ENCODE assay signal across 15 cellular contexts in genomic region chr4:94508256-94508655, GRCh38. TPM values are rescaled to one million over a fixed set of nuclear protein-coding genes. Genes with fewer than 3 reads are reported as not detected.
DNase-seq lines count a peak whose midpoint lies in the region; ATAC-seq, FAIRE-seq and TF ChIP-seq lines count a peak whose summit lies in the region.
"Had no signal": no experiment of that assay in that cellular context is flagged by ENCODE, and none has a peak within 500 bp of the region (broad histone marks: within the 10 kb centered on the region; RNA-seq: fewer than 3 reads in every experiment).

No MANE protein-coding gene starts in this region.

- DNase-seq in A549 (ENCODE audit: low read depth in 1 of 2, low spot score in 1 of 2) (no peak), ascending aorta (ENCODE audit: low spot score in 2 of 2) (no peak), fibroblast of villous mesenchyme (ENCODE audit: low read depth) (peak; percentile 65), NCI-H187 (lab: John Stamatoyannopoulos, UW) (no peak)
- no peak for DNase-seq in activated CD4-positive, alpha-beta memory T cell treated with anti-CD3 and anti-CD28 coated beads, Interleukin-2, amount 10 ng/mL, durations not matched to agents 7 days and 5 days
- DNase-seq: CD8-positive, alpha-beta T cell; dorsolateral prefrontal cortex; MM.1S; naive B cell; NCI-H82; stimulated activated CD4-positive, alpha-beta T cell treated with anti-CD3 and anti-CD28 coated beads, Interleukin-4, amount 100 ng/mL, for 1 hour had no signal

- H3K4me3 ChIP-seq in A549 = no peak overlapping the region
- H3K4me3 ChIP-seq in ascending aorta = peak overlapping the region in 1 of 2 donors; percentile 3
- no peak overlapping the region for H3K4me3 ChIP-seq in fibroblast of villous mesenchyme (ENCODE audit: low read depth, low read length)
- H3K4me3 ChIP-seq: dorsolateral prefrontal cortex had no signal

- TF ChIP-seq CTCF in A549 (IDR thresholded peaks at IDR 0.05) (no peak), ascending aorta (IDR thresholded peaks at IDR 0.05) (no peak), fibroblast of villous mesenchyme (IDR thresholded peaks at IDR 0.05; ENCODE audit: insufficient read depth, low read depth, low read length) (no peak), nephron (IDR thresholded peaks at IDR 0.05; ENCODE audit: unreplicated experiment in 3 of 3) (no peak)

- H3K27me3 Mint-ChIP-seq in nephron (ENCODE audit: low read depth) = no peaks in the 10 kb centered on the region
- H3K27me3 Mint-ChIP-seq in activated CD4-positive, alpha-beta memory T cell treated with anti-CD3 and anti-CD28 coated beads, Interleukin-2, amount 10 ng/mL, durations not matched to agents 7 days and 5 days = no peaks in the 10 kb centered on the region
- H3K27me3 Mint-ChIP-seq: naive B cell had no signal

- peaks cover 23% of the 10 kb centered on the region for H3K4me1 Mint-ChIP-seq in nephron
- H3K4me1 Mint-ChIP-seq in activated CD4-positive, alpha-beta memory T cell treated with anti-CD3 and anti-CD28 coated beads, Interleukin-2, amount 10 ng/mL, durations not matched to agents 7 days and 5 days = peaks cover 7% of the 10 kb centered on the region

- H3K4me3 Mint-ChIP-seq in nephron = no peak overlapping the region
- no peak overlapping the region for H3K4me3 Mint-ChIP-seq in activated CD4-positive, alpha-beta memory T cell treated with anti-CD3 and anti-CD28 coated beads, Interleukin-2, amount 10 ng/mL, durations not matched to agents 7 days and 5 days
- H3K4me3 Mint-ChIP-seq: CD8-positive, alpha-beta T cell; naive B cell had no signal

- POLR2A ChIA-PET in A549 (lab: Yijun Ruan, JAX) = no interaction called here
- POLR2A ChIA-PET in activated CD4-positive, alpha-beta memory T cell treated with anti-CD3 and anti-CD28 coated beads, Interleukin-2, amount 10 ng/mL, durations not matched to agents 7 days and 5 days (lab: Charles Lee) = no interaction called here

- H3K36me3 ChIP-seq in ascending aorta = no peaks in the 10 kb centered on the region

- peaks cover 17% of the 10 kb centered on the region for H3K36me3 Mint-ChIP-seq in nephron (ENCODE audit: low read depth)
- no peaks in the 10 kb centered on the region for H3K36me3 Mint-ChIP-seq in activated CD4-positive, alpha-beta memory T cell treated with anti-CD3 and anti-CD28 coated beads, Interleukin-2, amount 10 ng/mL, durations not matched to agents 7 days and 5 days (ENCODE audit: low read depth)

- CTCF ChIA-PET in A549 (lab: Yijun Ruan, JAX) = no interaction called here
- CTCF ChIA-PET in activated CD4-positive, alpha-beta memory T cell treated with anti-CD3 and anti-CD28 coated beads, Interleukin-2, amount 10 ng/mL, durations not matched to agents 7 days and 5 days (lab: Charles Lee) = no interaction called here

- WGBS in A549 (ENCODE audit: missing lambda C conversion rate) = 38% methylated on average over 1 of the region's 1 CpG

- TF ChIP-seq RAD21 in A549 (conservative IDR thresholded peaks at IDR 0.05 in 1 of 2, IDR thresholded peaks at IDR 0.05 in 1 of 2) = no peak

- H3K9me3 Mint-ChIP-seq in nephron = peaks cover 8% of the 10 kb centered on the region
- no peaks in the 10 kb centered on the region for H3K9me3 Mint-ChIP-seq in activated CD4-positive, alpha-beta memory T cell treated with anti-CD3 and anti-CD28 coated beads, Interleukin-2, amount 10 ng/mL, durations not matched to agents 7 days and 5 days
- H3K9me3 Mint-ChIP-seq: CD8-positive, alpha-beta T cell had no signal

- ATAC-seq in A549 = peak; percentile 36; a peak in 5 of 6 replicates
- no peak for ATAC-seq in HG03045 (IDR thresholded peaks at IDR 0.05; ENCODE audit: unreplicated experiment)
- no peak for ATAC-seq in GM19397 (IDR thresholded peaks at IDR 0.05; ENCODE audit: unreplicated experiment)
- ATAC-seq: CD8-positive, alpha-beta T cell had no signal

- no peaks in the 10 kb centered on the region for H3K9me3 ChIP-seq in A549
- H3K9me3 ChIP-seq in ascending aorta = no peaks in the 10 kb centered on the region

- peaks cover 55% of the 10 kb centered on the region for H3K4me1 ChIP-seq in A549
- peaks cover 7 to 60% of the 10 kb centered on the region in 2 donors for H3K4me1 ChIP-seq in ascending aorta

- peak overlapping the region in 2 of 3 experiments; percentile 51 to 61 for H3K27ac Mint-ChIP-seq in nephron
- no peak overlapping the region for H3K27ac Mint-ChIP-seq in activated CD4-positive, alpha-beta memory T cell treated with anti-CD3 and anti-CD28 coated beads, Interleukin-2, amount 10 ng/mL, durations not matched to agents 7 days and 5 days
- H3K27ac Mint-ChIP-seq: CD8-positive, alpha-beta T cell had no signal

- TF ChIP-seq EP300 in A549 (IDR thresholded peaks at IDR 0.05) = no peak

- H3K27me3 ChIP-seq in ascending aorta = no peaks in the 10 kb centered on the region
- H3K27me3 ChIP-seq: dorsolateral prefrontal cortex had no signal

- H3K4me2 ChIP-seq in A549 = peak overlapping the region; percentile 74

- H3K27ac ChIP-seq in A549 (peak overlapping the region; percentile 75 to 84), ascending aorta (peak overlapping the region; percentile 43 to 70)

- TF ChIP-seq POLR2A in A549 (IDR thresholded peaks at IDR 0.05; ENCODE audit: low read length) = no peak

- no peak for FAIRE-seq in A549 (lab: Jason Lieb, UNC)
- FAIRE-seq: GM12891 had no signal

- intact Hi-C loops in ascending aorta (cut with DNase I) = loop anchor here (5.0 kb wide), 1 partner anchor 51 kb away; no protein-coding TSS in a partner anchor

TF ChIP-seq in A549, 52 proteins besides CTCF, POLR2A, EP300 and RAD21:
- TF ChIP-seq TP53 (CRISPR knock-in tag; IDR thresholded peaks at IDR 0.05) (no peak), HOXA7 (CRISPR knock-in tag; IDR thresholded peaks at IDR 0.05) (no peak), RARB (CRISPR knock-in tag; IDR thresholded peaks at IDR 0.05) (no peak), BCL3 (IDR thresholded peaks at IDR 0.05) (no peak), ZNF302 (CRISPR knock-in tag; IDR thresholded peaks at IDR 0.05) (no peak), FOSB (CRISPR knock-in tag; IDR thresholded peaks at IDR 0.05) (no peak), USF2 (IDR thresholded peaks at IDR 0.05) (no peak), CHD2 (IDR thresholded peaks at IDR 0.05; ENCODE audit: low read length, partially characterized antibody) (no peak), SMC3 (IDR thresholded peaks at IDR 0.05) (no peak), TFCP2L1 (CRISPR knock-in tag; IDR thresholded peaks at IDR 0.05) (no peak), PBX3 (IDR thresholded peaks at IDR 0.05) (no peak), ZFP36 (IDR thresholded peaks at IDR 0.05; ENCODE audit: borderline replicate concordance, partially characterized antibody) (no peak), GATA3 (IDR thresholded peaks at IDR 0.05; ENCODE audit: borderline replicate concordance) (no peak), CBX2 (IDR thresholded peaks at IDR 0.05; ENCODE audit: borderline replicate concordance, low read depth) (no peak), JUNB (IDR thresholded peaks at IDR 0.05) (no peak)
TF ChIP-seq in A549: peak in this region for 0.

RNA-seq across cellular contexts. Expression of gene PDLIM5, which starts 56.5 kb away (rescaled TPM):
- polyA plus RNA-seq in A549 (2011; rRNA removed) = 199 and 242 TPM in 2 replicates
- 49.8 and 61.2 TPM in 2 replicates for polyA plus RNA-seq in A549 (2012; cell fraction: cytosol; rRNA removed)
- 46.5 and 53.3 TPM in 2 replicates for polyA plus RNA-seq in A549 (2012; cell fraction: nucleus; rRNA removed)
- 43.9 to 54.2 TPM (median 48.2 TPM) in 3 replicates for polyA plus RNA-seq in A549 (2017; fragmentation: RNase III; extraction: RNeasy Plus Mini Kit Qiagen cat#74134 plus additional on column Dnase treatment)
- polyA minus RNA-seq in A549 (2011; rRNA and poly(A)+ RNA removed) = 282 and 319 TPM in 2 replicates
- 103 TPM for total RNA-seq in ascending aorta
- 259 and 370 TPM in 2 replicates for total RNA-seq in fibroblast of villous mesenchyme
- 10 to 100 TPM; 24.0 to 24.9 TPM for total RNA-seq in activated CD4-positive, alpha-beta memory T cell treated with anti-CD3 and anti-CD28 coated beads, Interleukin-2, amount 10 ng/mL, durations not matched to agents 7 days and 5 days

Comparison
In these comparisons a context has a peak if more than half of its experiments do, and no peak if none do; other contexts are left out.
1. ATAC-seq: peak in A549 (2 of 2); none in HG03045 (single experiment) and GM19397 (single experiment).